Comparison of ENCODE assay signal across 1 cellular context in genomic region chr16:86495357-86495701, GRCh38.
TF ChIP-seq lines count a peak whose summit lies in the region.

No MANE protein-coding gene starts in this region.

TF ChIP-seq in H1, 55 proteins besides CTCF, POLR2A, EP300 and RAD21:
- TF ChIP-seq MAX (IDR thresholded peaks at IDR 0.05) (no peak), RXRA (IDR thresholded peaks at IDR 0.05; ENCODE audit: insufficient read depth, low read depth, low read length) (no peak), EGR1 (IDR thresholded peaks at IDR 0.05; ENCODE audit: borderline replicate concordance, low read depth, low read length) (no peak), MAFK (IDR thresholded peaks at IDR 0.05; ENCODE audit: low read depth, low read length) (no peak), RNF2 (IDR thresholded peaks at IDR 0.05; ENCODE audit: borderline replicate concordance, low read depth, low read length, missing control alignments, poor library complexity, severe bottlenecking) (peak; percentile 56), ASH2L (IDR thresholded peaks at IDR 0.05; ENCODE audit: low read length) (no peak), SUZ12 (IDR thresholded peaks at IDR 0.05; ENCODE audit: low read length) (peak; percentile 6; the same call in 1 of the 2 replicates), NANOG (IDR thresholded peaks at IDR 0.05; ENCODE audit: insufficient read depth, low read depth, low read length, poor library complexity, severe bottlenecking) (no peak), SP4 (IDR thresholded peaks at IDR 0.05; ENCODE audit: low read length) (no peak), TEAD4 (IDR thresholded peaks at IDR 0.05; ENCODE audit: low read depth, low read length) (no peak), RBBP5 (IDR thresholded peaks at IDR 0.05; ENCODE audit: borderline replicate concordance, low read depth, low read length) (no peak), ATF2 (IDR thresholded peaks at IDR 0.05; ENCODE audit: low read length) (no peak), CEBPB (IDR thresholded peaks at IDR 0.05; ENCODE audit: low read depth, low read length) (no peak), HDAC2 (IDR thresholded peaks at IDR 0.05; ENCODE audit: borderline replicate concordance in 1 of 2, low read depth in 2 of 2, low read length in 2 of 2) (no peak), SIRT6 (IDR thresholded peaks at IDR 0.05; ENCODE audit: low read length) (no peak), CBX8 (IDR thresholded peaks at IDR 0.05; ENCODE audit: borderline replicate concordance, low read depth, low read length) (no peak)
